In genomic region chr10:122368502-122369254, GRCh38 we compare ENCODE assay signal across 1 cellular context.
TF ChIP-seq lines count a peak whose summit lies in the region.

No MANE protein-coding gene starts in this region.

TF ChIP-seq in K562, 482 proteins besides CTCF, POLR2A, EP300 and RAD21 (continued from another document):
- TF ChIP-seq HBP1 (CRISPR knock-in tag; IDR thresholded peaks at IDR 0.05) (no peak), ZBTB49 (CRISPR knock-in tag; IDR thresholded peaks at IDR 0.05; ENCODE audit: borderline replicate concordance) (no peak), ATF3 (IDR thresholded peaks at IDR 0.05) (peak; percentile 54; the same call in 1 of the 2 replicates), ATF3 (CRISPR knock-in tag; conservative IDR thresholded peaks at IDR 0.05) (no peak), JUND (IDR thresholded peaks at IDR 0.05; ENCODE audit: borderline replicate concordance, low read depth, low read length) (no peak), JUND (tag; IDR thresholded peaks at IDR 0.05; ENCODE audit: borderline replicate concordance, low read depth, low read length) (no peak)
